ENCODE assay signal across 8 cellular contexts in the genomic region with DNA sequence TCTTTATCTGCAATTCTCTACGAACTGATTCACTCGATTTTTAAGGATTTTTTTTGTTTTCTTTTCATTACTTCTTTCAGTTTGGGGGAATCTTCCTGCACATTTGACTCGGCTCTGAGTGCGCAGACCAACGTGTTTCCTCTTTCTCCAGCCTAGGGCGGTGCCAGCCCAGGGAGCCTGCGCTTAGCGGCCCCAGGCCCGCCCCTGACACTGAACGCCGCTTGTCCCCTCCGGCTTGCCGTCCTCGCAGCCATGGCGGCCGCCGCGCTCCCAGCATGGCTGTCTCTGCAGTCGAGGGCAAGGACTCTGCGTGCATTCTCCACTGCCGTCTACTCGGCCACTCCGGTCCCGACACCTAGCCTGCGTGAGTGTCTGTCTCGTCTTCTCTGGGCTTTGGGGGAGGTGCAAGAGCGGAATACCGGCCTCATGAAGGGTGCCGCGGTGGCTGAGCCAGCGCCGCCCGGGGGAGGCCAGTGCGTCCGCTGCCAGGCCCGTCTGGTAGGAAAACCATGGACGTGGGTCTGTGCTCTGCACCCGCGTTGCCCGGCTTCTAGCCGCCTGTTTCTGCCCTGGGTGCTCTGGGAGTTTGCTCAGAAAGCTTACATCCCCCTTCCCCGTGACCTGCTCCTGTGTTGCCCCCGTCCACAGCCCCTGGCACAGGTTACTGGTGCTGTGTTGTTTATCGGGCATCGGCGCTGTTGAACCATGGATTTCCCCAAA. TPM values are rescaled to one million over a fixed set of nuclear protein-coding genes. Genes with fewer than 3 reads are reported as not detected.
A peak's percentile ranks its signal among the peaks of the same experiment; 100 is the strongest.
DNase-seq lines count a peak whose midpoint lies in the region; ATAC-seq, FAIRE-seq and TF ChIP-seq lines count a peak whose summit lies in the region.

TSS of gene MRPS35 (plus strand) at position 241 of the 720 bp plus-strand sequence. CDS start at position 253, 12 bp downstream.

- intact Hi-C loops in left ventricle myocardium superior (cut with micrococcal nuclease), result no loop called here

- peak; percentile 97 for ATAC-seq in HG02852 (IDR thresholded peaks at IDR 0.05; ENCODE audit: unreplicated experiment)
- ATAC-seq in T-helper 17 cell, result peak; percentile 98
- ATAC-seq in left ventricle myocardium superior, result peak; percentile 99

- H3K27me3 Mint-ChIP-seq in T-helper 17 cell, result peaks cover under 1% of the 10 kb centered on the region

- peak within 1 kb of the TSS; percentile 97 for H3K4me3 Mint-ChIP-seq in T-helper 17 cell

- H3K27ac Mint-ChIP-seq in T-helper 17 cell, result peak within 1 kb of the TSS; percentile 97

- FAIRE-seq in urothelium cell line (lab: Jason Lieb, UNC), result peak; percentile 32

- peak; percentile 93 for TF ChIP-seq POLR2A in GM15510 (IDR thresholded peaks at IDR 0.05; ENCODE audit: borderline replicate concordance, extremely low read depth, insufficient read length)

- H3K4me1 Mint-ChIP-seq in T-helper 17 cell, result peaks cover 24% of the 10 kb centered on the region

- peak; percentile 87 for DNase-seq in NCI-H146 treated with DMSO at 0.1 percent for 48 hours (lab: John Stamatoyannopoulos, UW; ENCODE audit: unreplicated experiment)
- peak; percentile 84 to 86 (median 85) for DNase-seq in T-helper 17 cell
- peak; percentile 48 to 92 (median 83) for DNase-seq in amygdala (lab: John Stamatoyannopoulos, UW)
- peak; percentile 95 for DNase-seq in left ventricle myocardium superior
- peak; percentile 78 for DNase-seq in pulmonary artery endothelial cell (ENCODE audit: low read depth, low spot score)
- DNase-seq in urothelium cell line (ENCODE audit: low spot score), result peak; percentile 89

- H3K36me3 Mint-ChIP-seq in T-helper 17 cell (ENCODE audit: low read depth), result no peaks in the 10 kb centered on the region

- no peaks in the 10 kb centered on the region for H3K9me3 ChIP-seq in T-helper 17 cell (ENCODE audit: control insufficient read depth, low read length, poor library complexity, severe bottlenecking)

RNA-seq across cellular contexts. Expression of gene MRPS35, which starts in this region (rescaled TPM):
- total RNA-seq in T-helper 17 cell, result 10 to 100 TPM; 17.2 to 24.8 TPM
- total RNA-seq in left ventricle myocardium superior, result 63.3 TPM
- total RNA-seq in pulmonary artery endothelial cell, result 47.8 and 54.3 TPM in 2 replicates

Comparison
In these comparisons a context has a peak if more than half of its experiments do, and no peak if none do; other contexts are left out.
1. Peak in every context shown above with its lines: DNase-seq and ATAC-seq.